8 cellular contexts compared by ENCODE assay signal in genomic region chr19:45585158-45585577, GRCh38. TPM values are rescaled to one million over a fixed set of nuclear protein-coding genes. Genes with fewer than 3 reads are reported as not detected.
DNase-seq lines count a peak whose midpoint lies in the region; ATAC-seq and TF ChIP-seq lines count a peak whose summit lies in the region.

No MANE protein-coding gene starts in this region.

- 0 to 50% methylated on average over 1 to 2 of the region's 7 CpGs for WGBS in gastroesophageal sphincter (ENCODE audit: low coverage in 1 of 2), 2 donors

- TF ChIP-seq POLR2A in gastroesophageal sphincter (IDR thresholded peaks at IDR 0.05) = no peak

- H3K27me3 Mint-ChIP-seq in GM23338 (ENCODE audit: insufficient read depth, low read depth, poor library complexity) (peaks cover 22% of the 10 kb centered on the region), WTC11 (ENCODE audit: low read depth) (peaks cover 17% of the 10 kb centered on the region)

- H3F3A ChIP-seq in GM23338 (replicated peaks; ENCODE audit: low read depth) = peaks cover 11% of the 10 kb centered on the region

- no peaks in the 10 kb centered on the region for H3K9me3 ChIP-seq in gastroesophageal sphincter
- no peaks in the 10 kb centered on the region for H3K9me3 ChIP-seq in skeletal muscle tissue (ENCODE audit: control insufficient read depth in 3 of 3, low read length in 3 of 3)

- H2AFZ ChIP-seq in GM23338 = peak overlapping the region; percentile 85

- TF ChIP-seq EP300 in gastroesophageal sphincter (IDR thresholded peaks at IDR 0.05) = no peak

- H3K9ac ChIP-seq in skeletal muscle tissue (ENCODE audit: low read depth in 1 of 3, low read length in 3 of 3) = peak overlapping the region; percentile 84 to 97 (median 91)

- peaks cover 10% of the 10 kb centered on the region for H3K79me2 ChIP-seq in GM23338 (replicated peaks; ENCODE audit: insufficient read depth)

- H4K20me1 ChIP-seq in GM23338 (replicated peaks; ENCODE audit: insufficient read depth) = no peaks in the 10 kb centered on the region; the same call in 1 of the 2 replicates

- DNase-seq in GM23338 (ENCODE audit: low spot score) (no peak), WTC11 (ENCODE audit: low spot score) (no peak), NCI-H1694 treated with DMSO at 0.1 percent for 48 hours (lab: John Stamatoyannopoulos, UW) (no peak), GM19238 (ENCODE audit: insufficient read length, low spot score) (no peak), NCI-H774 (lab: John Stamatoyannopoulos, UW) (no peak)

- peaks cover 8% of the 10 kb centered on the region for H3K27me3 ChIP-seq in GM23338 (ENCODE audit: insufficient read depth)
- H3K27me3 ChIP-seq in gastroesophageal sphincter = peaks cover 12% of the 10 kb centered on the region
- H3K27me3 ChIP-seq in skeletal muscle tissue (ENCODE audit: control insufficient read depth in 3 of 3, insufficient read depth in 3 of 3, low read length in 3 of 3) = peaks cover 0 to 5% (median 0%) of the 10 kb centered on the region in 3 donors

- H3K36me3 Mint-ChIP-seq in GM23338 (ENCODE audit: low read depth) (peaks cover 9% of the 10 kb centered on the region; the same call in 2 of the 3 replicates), WTC11 (no peaks in the 10 kb centered on the region)

- ATAC-seq in GM23338 (no peak), WTC11 (no peak), gastroesophageal sphincter (no peak), GM18511 (IDR thresholded peaks at IDR 0.05; ENCODE audit: unreplicated experiment) (no peak)

- CTCF ChIA-PET in WTC11 (lab: Charles Lee) = interaction anchor here (1.1 to 1.9 kb wide), 7 partner anchors 22 to 185 kb away, joined by 3 to 16 read pairs (median 4); partner anchors contain the start of gene SIX5

- POLR2A ChIA-PET in WTC11 (lab: Charles Lee) = interaction anchor here (1.5 kb wide), 1 partner anchor 85 kb away, joined by 5 read pairs; no protein-coding TSS in a partner anchor

- no peak for TF ChIP-seq CTCF in GM23338 (conservative IDR thresholded peaks at IDR 0.05; ENCODE audit: low read depth in 2 of 2)
- no peak for TF ChIP-seq CTCF in WTC11 (IDR thresholded peaks at IDR 0.05)
- TF ChIP-seq CTCF in gastroesophageal sphincter (IDR thresholded peaks at IDR 0.05) = no peak

- no peaks in the 10 kb centered on the region; the same call in 2 of the 3 replicates for H3K9me3 Mint-ChIP-seq in GM23338
- H3K9me3 Mint-ChIP-seq in WTC11 = no peaks in the 10 kb centered on the region

- H3K27ac ChIP-seq in GM23338 (ENCODE audit: low read depth) (peak overlapping the region; percentile 75; the same call in 1 of the 2 replicates), gastroesophageal sphincter (peak overlapping the region; percentile 64 to 100 (median 96)), skeletal muscle tissue (ENCODE audit: low read depth, low read length) (peak overlapping the region; percentile 99)

- peak overlapping the region; percentile 56 for H3K4me3 ChIP-seq in GM23338
- peak overlapping the region; percentile 38 to 73 for H3K4me3 ChIP-seq in gastroesophageal sphincter
- H3K4me3 ChIP-seq in skeletal muscle tissue (ENCODE audit: low read length in 3 of 3) = peak overlapping the region; percentile 86 to 93 (median 92)

- H3K4me3 Mint-ChIP-seq in GM23338 (peak overlapping the region; percentile 92), WTC11 (peak overlapping the region; percentile 91)

- peak overlapping the region; percentile 98 for H3K27ac Mint-ChIP-seq in GM23338
- peak overlapping the region; percentile 95 for H3K27ac Mint-ChIP-seq in WTC11

- peak overlapping the region; percentile 81 for H3K4me2 ChIP-seq in GM23338

- H3K4me1 Mint-ChIP-seq in GM23338 (peaks cover 6% of the 10 kb centered on the region), WTC11 (peaks cover 17% of the 10 kb centered on the region)

- H3K36me3 ChIP-seq in GM23338 (ENCODE audit: insufficient read depth) (no peaks in the 10 kb centered on the region), gastroesophageal sphincter (no peaks in the 10 kb centered on the region), skeletal muscle tissue (ENCODE audit: control insufficient read depth in 3 of 3, insufficient read depth in 3 of 3, low read length in 3 of 3) (no peaks in the 10 kb centered on the region)

- H3K9me2 ChIP-seq in GM23338 (ENCODE audit: insufficient read depth) = no peaks in the 10 kb centered on the region

- H3K4me1 ChIP-seq in GM23338 (ENCODE audit: insufficient read depth) (no peaks in the 10 kb centered on the region; the same call in 1 of the 2 replicates), gastroesophageal sphincter (peaks cover 0 to 22% (median 4%) of the 10 kb centered on the region in 3 donors), skeletal muscle tissue (ENCODE audit: control insufficient read depth in 3 of 3, insufficient read depth in 3 of 3, low read length in 3 of 3) (peaks cover 7 to 17% (median 8%) of the 10 kb centered on the region in 3 donors)

TF ChIP-seq in GM23338, 12 proteins besides CTCF, POLR2A, EP300 and RAD21:
- TF ChIP-seq POLR2AphosphoS5 (IDR thresholded peaks at IDR 0.05; ENCODE audit: low read depth) (no peak), JUNB (IDR thresholded peaks at IDR 0.05; ENCODE audit: unreplicated experiment) (no peak), ZNF331 (CRISPR knock-in tag; IDR thresholded peaks at IDR 0.05; ENCODE audit: low read depth) (no peak)

TF ChIP-seq in WTC11, 78 proteins besides CTCF, POLR2A, EP300 and RAD21 (continues in another document):
- no peak for TF ChIP-seq OVOL2 (CRISPR knock-in tag; IDR thresholded peaks at IDR 0.05; ENCODE audit: borderline replicate concordance)
- TF ChIP-seq ZBTB43 (CRISPR knock-in tag; IDR thresholded peaks at IDR 0.05) = no peak
- no peak for TF ChIP-seq ERG (CRISPR knock-in tag; IDR thresholded peaks at IDR 0.05)
- TF ChIP-seq ARID4B (CRISPR knock-in tag; IDR thresholded peaks at IDR 0.05; ENCODE audit: borderline replicate concordance) = no peak
- no peak for TF ChIP-seq GABPB1 (CRISPR knock-in tag; IDR thresholded peaks at IDR 0.05)

RNA-seq across cellular contexts. Expression of gene OPA3, which starts 0.6 kb away (rescaled TPM):
- total RNA-seq in GM23338 (2014; rRNA removed; shearing (Covaris generic)) = 13.5 and 14.5 TPM in 2 replicates
- 9.1 and 11.5 TPM in 2 replicates for polyA plus RNA-seq in GM23338 (2016; fragmentation: Nextera tagmentation; extraction: Ambion mirVana)
- 10.1 to 16.1 TPM (median 14.9 TPM) in 3 replicates for total RNA-seq in WTC11 (2021)
- total RNA-seq in gastroesophageal sphincter = 10 to 100 TPM in 3 of 4 donors, 1 to 10 TPM in 1; 5.7 to 14.9 (median 11.6) TPM
- total RNA-seq in skeletal muscle tissue = 3.7 TPM

RNA-seq across cellular contexts. Expression of gene GPR4, which starts 16.8 kb away (rescaled TPM):
- total RNA-seq in GM23338 (2014; rRNA removed; shearing (Covaris generic)) = 0.14 and 0.35 TPM in 2 replicates
- 0.06 and 0.59 TPM in 2 replicates for polyA plus RNA-seq in GM23338 (2016; fragmentation: Nextera tagmentation; extraction: Ambion mirVana)
- total RNA-seq in WTC11 (2021) (0.11 to 0.48 TPM (median 0.44 TPM) in 3 replicates), gastroesophageal sphincter (1 to 10 TPM in 3 of 4 donors, under 1 TPM in 1; 0.62 to 4.4 (median 2.8) TPM), skeletal muscle tissue (0.52 TPM)

RNA-seq across cellular contexts. Expression of gene EML2, which starts 54.0 kb away (rescaled TPM):
- 28.9 and 33.9 TPM in 2 replicates for total RNA-seq in GM23338 (2014; rRNA removed; shearing (Covaris generic))
- 7.1 and 8.0 TPM in 2 replicates for polyA plus RNA-seq in GM23338 (2016; fragmentation: Nextera tagmentation; extraction: Ambion mirVana)
- total RNA-seq in WTC11 (2021) (51.5 to 63.3 TPM (median 62.5 TPM) in 3 replicates), gastroesophageal sphincter (10 to 100 TPM; 18.3 to 29.2 (median 18.9) TPM), skeletal muscle tissue (4.7 TPM)
